Comparison of ENCODE assay signal across 1 cellular context in genomic region chr2:39919511-39920317, GRCh38.
TF ChIP-seq lines count a peak whose summit lies in the region.

No MANE protein-coding gene starts in this region.

TF ChIP-seq in GM23338, 12 proteins besides CTCF, POLR2A, EP300 and RAD21:
- TF ChIP-seq ZNF462 (CRISPR knock-in tag; IDR thresholded peaks at IDR 0.05) (no peak), JUNB (IDR thresholded peaks at IDR 0.05; ENCODE audit: unreplicated experiment) (no peak), POLR2AphosphoS5 (IDR thresholded peaks at IDR 0.05; ENCODE audit: low read depth) (no peak), STAT1 (IDR thresholded peaks at IDR 0.05; ENCODE audit: unreplicated experiment) (no peak), ZNF331 (CRISPR knock-in tag; IDR thresholded peaks at IDR 0.05; ENCODE audit: low read depth) (no peak), EZH2 (IDR thresholded peaks at IDR 0.05; ENCODE audit: low read depth, unreplicated experiment) (no peak), NANOG (IDR thresholded peaks at IDR 0.05; ENCODE audit: borderline replicate concordance) (no peak), ZNF114 (CRISPR knock-in tag; IDR thresholded peaks at IDR 0.05) (no peak), CREB1 (CRISPR knock-in tag; IDR thresholded peaks at IDR 0.05; ENCODE audit: low read depth) (no peak), EZH2phosphoT487 (IDR thresholded peaks at IDR 0.05; ENCODE audit: unreplicated experiment) (no peak)
- TF ChIP-seq, protein P1, sequence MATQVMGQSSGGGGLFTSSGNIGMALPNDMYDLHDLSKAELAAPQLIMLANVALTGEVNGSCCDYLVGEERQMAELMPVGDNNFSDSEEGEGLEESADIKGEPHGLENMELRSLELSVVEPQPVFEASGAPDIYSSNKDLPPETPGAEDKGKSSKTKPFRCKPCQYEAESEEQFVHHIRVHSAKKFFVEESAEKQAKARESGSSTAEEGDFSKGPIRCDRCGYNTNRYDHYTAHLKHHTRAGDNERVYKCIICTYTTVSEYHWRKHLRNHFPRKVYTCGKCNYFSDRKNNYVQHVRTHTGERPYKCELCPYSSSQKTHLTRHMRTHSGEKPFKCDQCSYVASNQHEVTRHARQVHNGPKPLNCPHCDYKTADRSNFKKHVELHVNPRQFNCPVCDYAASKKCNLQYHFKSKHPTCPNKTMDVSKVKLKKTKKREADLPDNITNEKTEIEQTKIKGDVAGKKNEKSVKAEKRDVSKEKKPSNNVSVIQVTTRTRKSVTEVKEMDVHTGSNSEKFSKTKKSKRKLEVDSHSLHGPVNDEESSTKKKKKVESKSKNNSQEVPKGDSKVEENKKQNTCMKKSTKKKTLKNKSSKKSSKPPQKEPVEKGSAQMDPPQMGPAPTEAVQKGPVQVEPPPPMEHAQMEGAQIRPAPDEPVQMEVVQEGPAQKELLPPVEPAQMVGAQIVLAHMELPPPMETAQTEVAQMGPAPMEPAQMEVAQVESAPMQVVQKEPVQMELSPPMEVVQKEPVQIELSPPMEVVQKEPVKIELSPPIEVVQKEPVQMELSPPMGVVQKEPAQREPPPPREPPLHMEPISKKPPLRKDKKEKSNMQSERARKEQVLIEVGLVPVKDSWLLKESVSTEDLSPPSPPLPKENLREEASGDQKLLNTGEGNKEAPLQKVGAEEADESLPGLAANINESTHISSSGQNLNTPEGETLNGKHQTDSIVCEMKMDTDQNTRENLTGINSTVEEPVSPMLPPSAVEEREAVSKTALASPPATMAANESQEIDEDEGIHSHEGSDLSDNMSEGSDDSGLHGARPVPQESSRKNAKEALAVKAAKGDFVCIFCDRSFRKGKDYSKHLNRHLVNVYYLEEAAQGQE (IDR thresholded peaks at IDR 0.05; ENCODE audit: unreplicated experiment) = no peak
- TF ChIP-seq, protein P2, sequence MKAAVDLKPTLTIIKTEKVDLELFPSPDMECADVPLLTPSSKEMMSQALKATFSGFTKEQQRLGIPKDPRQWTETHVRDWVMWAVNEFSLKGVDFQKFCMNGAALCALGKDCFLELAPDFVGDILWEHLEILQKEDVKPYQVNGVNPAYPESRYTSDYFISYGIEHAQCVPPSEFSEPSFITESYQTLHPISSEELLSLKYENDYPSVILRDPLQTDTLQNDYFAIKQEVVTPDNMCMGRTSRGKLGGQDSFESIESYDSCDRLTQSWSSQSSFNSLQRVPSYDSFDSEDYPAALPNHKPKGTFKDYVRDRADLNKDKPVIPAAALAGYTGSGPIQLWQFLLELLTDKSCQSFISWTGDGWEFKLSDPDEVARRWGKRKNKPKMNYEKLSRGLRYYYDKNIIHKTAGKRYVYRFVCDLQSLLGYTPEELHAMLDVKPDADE (IDR thresholded peaks at IDR 0.05) = no peak
